Comparison of ENCODE assay signal across 8 cellular contexts in genomic region chr17:15436399-15437369, GRCh38. TPM values are rescaled to one million over a fixed set of nuclear protein-coding genes. Genes with fewer than 3 reads are reported as not detected.
DNase-seq lines count a peak whose midpoint lies in the region; ATAC-seq, FAIRE-seq and TF ChIP-seq lines count a peak whose summit lies in the region.

No MANE protein-coding gene starts in this region.

- intact Hi-C loops in breast epithelium (cut with DNase I; ENCODE audit: low total_unique reads) (no loop called here), kidney (cut with DNase I) (no loop called here)

- H3K36me3 ChIP-seq in H7 (replicated peaks; ENCODE audit: control insufficient read depth, insufficient read depth, low read length) (peaks cover 7% of the 10 kb centered on the region), breast epithelium (no peaks in the 10 kb centered on the region), kidney (ENCODE audit: control insufficient read depth in 1 of 2, insufficient read depth in 2 of 2, low read length in 2 of 2) (peaks cover 0 to 5% of the 10 kb centered on the region in 2 donors), stomach smooth muscle (ENCODE audit: control insufficient read depth in 2 of 2, insufficient read depth in 2 of 2, low read length in 2 of 2) (peaks cover 0 to 4% of the 10 kb centered on the region in 2 donors)

- H3K9ac ChIP-seq in kidney (ENCODE audit: low read length in 2 of 2) (no peak overlapping the region), stomach smooth muscle (ENCODE audit: low read length in 2 of 2) (no peak overlapping the region)

- no peak for ATAC-seq in HG02571 (IDR thresholded peaks at IDR 0.05; ENCODE audit: unreplicated experiment)

- no peak for TF ChIP-seq POLR2A in breast epithelium (IDR thresholded peaks at IDR 0.05)

- H3K4me1 ChIP-seq in breast epithelium (no peaks in the 10 kb centered on the region), kidney (ENCODE audit: control insufficient read depth in 1 of 2, insufficient read depth in 1 of 2, low read depth in 1 of 2, low read length in 2 of 2) (peaks cover 13 to 29% of the 10 kb centered on the region in 2 donors), stomach smooth muscle (ENCODE audit: control insufficient read depth, insufficient read depth, low read length) (peaks cover 24% of the 10 kb centered on the region)

- DNase-seq in Ammon's horn (ENCODE audit: low spot score) (peak; percentile 64), H7 (peak; percentile 51), breast epithelium (ENCODE audit: low spot score in 2 of 2) (no peak), kidney (no peak), NCI-H446 treated with DMSO at 0.1 percent for 48 hours (lab: John Stamatoyannopoulos, UW) (no peak)

- H3K27me3 ChIP-seq in H7 (ENCODE audit: control insufficient read depth, insufficient read depth, low read length) (no peaks in the 10 kb centered on the region), breast epithelium (no peaks in the 10 kb centered on the region), stomach smooth muscle (ENCODE audit: control insufficient read depth in 1 of 2, insufficient read depth in 2 of 2, low read length in 2 of 2) (no peaks in the 10 kb centered on the region)

- H3K27ac ChIP-seq in breast epithelium (peak overlapping the region; percentile 52 to 77), kidney (ENCODE audit: low read depth in 2 of 2, low read length in 2 of 2) (peak overlapping the region; percentile 41 to 73), stomach smooth muscle (ENCODE audit: low read length) (peak overlapping the region; percentile 31)

- peak in 1 of 3 donors; percentile 18 for TF ChIP-seq CTCF in breast epithelium (IDR thresholded peaks at IDR 0.05)
- TF ChIP-seq CTCF in kidney (IDR thresholded peaks at IDR 0.05; ENCODE audit: borderline replicate concordance, extremely low read depth, insufficient read depth), result peak; percentile 25

- no peak for FAIRE-seq in kidney (lab: Jason Lieb, UNC)

- H3K9me3 ChIP-seq in breast epithelium (no peaks in the 10 kb centered on the region), kidney (ENCODE audit: control insufficient read depth in 1 of 2, low read length in 2 of 2) (no peaks in the 10 kb centered on the region), stomach smooth muscle (ENCODE audit: control insufficient read depth in 2 of 2, low read length in 2 of 2) (no peaks in the 10 kb centered on the region)

- H3K4me3 ChIP-seq in H7 (ENCODE audit: insufficient read depth, low read depth, low read length), result no peak overlapping the region
- H3K4me3 ChIP-seq in breast epithelium, result no peak overlapping the region
- no peak overlapping the region for H3K4me3 ChIP-seq in kidney (ENCODE audit: low read length in 2 of 2)
- peak overlapping the region in 1 of 2 donors; percentile 8 for H3K4me3 ChIP-seq in stomach smooth muscle (ENCODE audit: low read length in 2 of 2)

TF ChIP-seq in PFSK-1, 5 proteins besides CTCF, POLR2A, EP300 and RAD21:
- TF ChIP-seq POLR2AphosphoS5 (IDR thresholded peaks at IDR 0.05; ENCODE audit: low read depth, low read length) (no peak), FOXP2 (optimal IDR thresholded peaks at IDR 0.05; ENCODE audit: borderline replicate concordance, extremely low read depth, extremely low read length, insufficient read depth) (peak; percentile 7)

RNA-seq across cellular contexts. Expression of gene CDRT4, which starts 30.7 kb away (rescaled TPM):
- total RNA-seq in H7 (2014; rRNA removed; shearing (Covaris generic)), result 3.9 and 4.7 TPM in 2 replicates
- polyA plus RNA-seq in PFSK-1 (2012; ENCODE audit: insufficient read length, low read depth), result 1.8 TPM
- 10 to 100 TPM in 1 of 3 donors, 1 to 10 TPM in 2; 3.8 to 17.4 (median 7.0) TPM for total RNA-seq in breast epithelium
- 8.0 TPM for total RNA-seq in kidney
- polyA plus RNA-seq in kidney (ENCODE audit: insufficient read depth, low read depth, low replicate concordance), result 4.6 TPM

Comparison
In these comparisons a context has a peak if more than half of its experiments do, and no peak if none do; other contexts are left out.
1. DNase-seq: peak in Ammon's horn (single experiment) and H7 (single experiment); none in breast epithelium (0 of 2), kidney (single experiment) and NCI-H446 treated with DMSO at 0.1 percent for 48 hours (single experiment).
2. Peak in every context shown above with its lines, with median percentiles within 50 percentile points of each other: H3K27ac ChIP-seq.